Comparison of ENCODE assay signal across 29 cellular contexts in genomic region chr18:6672909-6673308, GRCh38. TPM values are rescaled to one million over a fixed set of nuclear protein-coding genes. Genes with fewer than 3 reads are reported as not detected.
"Had no signal": no experiment of that assay in that cellular context is flagged by ENCODE, and none has a peak within 500 bp of the region (broad histone marks: within the 10 kb centered on the region; RNA-seq: fewer than 3 reads in every experiment).

No MANE protein-coding gene starts in this region.

- H3K9me3 Mint-ChIP-seq: activated B cell treated with CpG ODN at 0.5 μM for 24 hours; activated CD4-positive, alpha-beta T cell treated with anti-CD3 and anti-CD28 coated beads, Interleukin-2, amount 10 ng/mL, durations not matched to agents 24 days and 14 days; activated naive CD8-positive, alpha-beta T cell treated with anti-CD3 and anti-CD28 coated beads for 36 hours had no signal

- ATAC-seq: activated CD8-positive, alpha-beta memory T cell treated with anti-CD3 and anti-CD28 coated beads, Interleukin-2, amount 10 ng/mL, durations not matched to agents 7 days and 5 days; Panc1; Right ventricle myocardium inferior; T-helper 17 cell had no signal

- DNase-seq: activated B cell treated with CpG ODN at 0.5 μM for 24 hours; activated CD4-positive, alpha-beta T cell treated with anti-CD3 and anti-CD28 coated beads for 1 hour; activated CD4-positive, alpha-beta T cell treated with anti-CD3 and anti-CD28 coated beads, Interleukin-2, amount 10 ng/mL, durations not matched to agents 24 days and 14 days; activated CD4-positive, alpha-beta T cell treated with anti-CD3 and anti-CD28 coated beads, Interleukin-2, amount 50 U/mL, for 48 hours; activated CD8-positive, alpha-beta memory T cell treated with anti-CD3 and anti-CD28 coated beads, Interleukin-2, amount 10 ng/mL, durations not matched to agents 7 days and 5 days; activated effector memory CD4-positive, alpha-beta T cell treated with anti-CD3 and anti-CD28 coated beads, Interleukin-2, amount 50 U/mL, for 16 hours; activated naive CD4-positive, alpha-beta T cell treated with anti-CD3 and anti-CD28 coated beads, Interleukin-2, amount 10 ng/mL, durations not matched to agents 7 days and 5 days; activated naive CD8-positive, alpha-beta T cell treated with anti-CD3 and anti-CD28 coated beads for 36 hours; activated T-cell treated with anti-CD3 and anti-CD28 coated beads, Interleukin-2, amount 50 U/mL, for 24 hours; anterior cingulate cortex; Karpas-422; MM.1S; NCI-H1105; NCI-H1436 treated with DMSO at 0.1 percent for 48 hours; NCI-H187 treated with DMSO at 0.1 percent for 48 hours; NCI-H2081 treated with DMSO at 0.1 percent for 48 hours; NCI-H2171; NCI-H2227 treated with DMSO at 0.1 percent for 48 hours; NCI-H510A; NCI-H526 treated with DMSO at 0.1 percent for 48 hours; NCI-H82; RPMI8226; T-helper 17 cell; T-helper 9 cell had no signal

- H3K4me3 Mint-ChIP-seq: activated B cell treated with CpG ODN at 0.5 μM for 24 hours; activated CD4-positive, alpha-beta T cell treated with anti-CD3 and anti-CD28 coated beads, Interleukin-2, amount 10 ng/mL, durations not matched to agents 24 days and 14 days; activated CD8-positive, alpha-beta memory T cell treated with anti-CD3 and anti-CD28 coated beads, Interleukin-2, amount 10 ng/mL, durations not matched to agents 7 days and 5 days; activated naive CD4-positive, alpha-beta T cell treated with anti-CD3 and anti-CD28 coated beads, Interleukin-2, amount 10 ng/mL, durations not matched to agents 7 days and 5 days; activated naive CD8-positive, alpha-beta T cell treated with anti-CD3 and anti-CD28 coated beads for 36 hours; activated T-cell treated with anti-CD3 and anti-CD28 coated beads, Interleukin-2, amount 50 U/mL, for 24 hours; activated T-helper 1 cell treated with anti-CD3 and anti-CD28 coated beads, Interleukin-12 subunit alpha, Interleukin-12 subunit beta, Interleukin-2, Interleukin-4 antibody, amounts not matched to agents 30 ng/mL and 10 ng/mL and 1 ng/mL, durations not matched to agents 14 hours and 24 hours and 36 hours; T-helper 17 cell had no signal

- H3K27ac ChIP-seq: SK-N-MC had no signal

- H3K4me3 ChIP-seq: SK-N-MC had no signal

- H3K36me3 Mint-ChIP-seq: activated CD8-positive, alpha-beta memory T cell treated with anti-CD3 and anti-CD28 coated beads, Interleukin-2, amount 10 ng/mL, durations not matched to agents 7 days and 5 days; activated naive CD4-positive, alpha-beta T cell treated with anti-CD3 and anti-CD28 coated beads, Interleukin-2, amount 10 ng/mL, durations not matched to agents 7 days and 5 days; activated naive CD8-positive, alpha-beta T cell treated with anti-CD3 and anti-CD28 coated beads for 36 hours had no signal

- H3K27ac Mint-ChIP-seq: activated B cell treated with CpG ODN at 0.5 μM for 24 hours; activated CD4-positive, alpha-beta T cell treated with anti-CD3 and anti-CD28 coated beads, Interleukin-2, amount 10 ng/mL, durations not matched to agents 24 days and 14 days; activated CD8-positive, alpha-beta memory T cell treated with anti-CD3 and anti-CD28 coated beads, Interleukin-2, amount 10 ng/mL, durations not matched to agents 7 days and 5 days; activated naive CD4-positive, alpha-beta T cell treated with anti-CD3 and anti-CD28 coated beads, Interleukin-2, amount 10 ng/mL, durations not matched to agents 7 days and 5 days; activated naive CD8-positive, alpha-beta T cell treated with anti-CD3 and anti-CD28 coated beads for 36 hours; activated T-cell treated with anti-CD3 and anti-CD28 coated beads, Interleukin-2, amount 50 U/mL, for 24 hours; activated T-helper 1 cell treated with anti-CD3 and anti-CD28 coated beads, Interleukin-12 subunit alpha, Interleukin-12 subunit beta, Interleukin-2, Interleukin-4 antibody, amounts not matched to agents 30 ng/mL and 10 ng/mL and 1 ng/mL, durations not matched to agents 14 hours and 24 hours and 36 hours; T-helper 17 cell had no signal

- H3K4me1 Mint-ChIP-seq: activated B cell treated with CpG ODN at 0.5 μM for 24 hours; activated CD4-positive, alpha-beta T cell treated with anti-CD3 and anti-CD28 coated beads, Interleukin-2, amount 10 ng/mL, durations not matched to agents 24 days and 14 days; activated CD8-positive, alpha-beta memory T cell treated with anti-CD3 and anti-CD28 coated beads, Interleukin-2, amount 10 ng/mL, durations not matched to agents 7 days and 5 days; activated naive CD4-positive, alpha-beta T cell treated with anti-CD3 and anti-CD28 coated beads, Interleukin-2, amount 10 ng/mL, durations not matched to agents 7 days and 5 days; activated naive CD8-positive, alpha-beta T cell treated with anti-CD3 and anti-CD28 coated beads for 36 hours; T-helper 17 cell had no signal

- H3K27me3 Mint-ChIP-seq: activated B cell treated with CpG ODN at 0.5 μM for 24 hours; activated CD4-positive, alpha-beta T cell treated with anti-CD3 and anti-CD28 coated beads, Interleukin-2, amount 10 ng/mL, durations not matched to agents 24 days and 14 days; activated CD8-positive, alpha-beta memory T cell treated with anti-CD3 and anti-CD28 coated beads, Interleukin-2, amount 10 ng/mL, durations not matched to agents 7 days and 5 days; activated naive CD4-positive, alpha-beta T cell treated with anti-CD3 and anti-CD28 coated beads, Interleukin-2, amount 10 ng/mL, durations not matched to agents 7 days and 5 days; activated naive CD8-positive, alpha-beta T cell treated with anti-CD3 and anti-CD28 coated beads for 36 hours; activated T-cell treated with anti-CD3 and anti-CD28 coated beads, Interleukin-2, amount 50 U/mL, for 24 hours; T-helper 17 cell had no signal

RNA-seq across cellular contexts. Expression of gene ARHGAP28, which starts 56.6 kb away (rescaled TPM):
- total RNA-seq: activated B cell treated with CpG ODN at 0.5 μM for 24 hours; activated CD4-positive, alpha-beta T cell treated with anti-CD3 and anti-CD28 coated beads, Interleukin-2, amount 10 ng/mL, durations not matched to agents 24 days and 14 days; activated CD8-positive, alpha-beta memory T cell treated with anti-CD3 and anti-CD28 coated beads, Interleukin-2, amount 10 ng/mL, durations not matched to agents 7 days and 5 days; activated naive CD8-positive, alpha-beta T cell treated with anti-CD3 and anti-CD28 coated beads for 36 hours; activated T-helper 1 cell treated with anti-CD3 and anti-CD28 coated beads, Interleukin-12 subunit alpha, Interleukin-12 subunit beta, Interleukin-2, Interleukin-4 antibody, amounts not matched to agents 30 ng/mL and 10 ng/mL and 1 ng/mL, durations not matched to agents 14 hours and 24 hours and 36 hours; OCI-LY7; T-helper 17 cell had no signal
